In genomic region chr17:79950711-79951110, GRCh38 we compare ENCODE assay signal across 1 cellular context.
TF ChIP-seq lines count a peak whose summit lies in the region.

No MANE protein-coding gene starts in this region.

TF ChIP-seq in SK-N-SH, 30 proteins besides CTCF, POLR2A, EP300 and RAD21 (continued from another document):
- no peak for TF ChIP-seq USF2 (IDR thresholded peaks at IDR 0.05; ENCODE audit: borderline replicate concordance, low read depth, low read length)
- TF ChIP-seq REST (IDR thresholded peaks at IDR 0.05; ENCODE audit: low read depth, low read length): no peak
- no peak for TF ChIP-seq NRF1 (IDR thresholded peaks at IDR 0.05; ENCODE audit: low read depth, low read length)
- TF ChIP-seq YY1 (IDR thresholded peaks at IDR 0.05; ENCODE audit: low read depth): no peak
- no peak for TF ChIP-seq EZH2phosphoT487 (IDR thresholded peaks at IDR 0.05; ENCODE audit: borderline replicate concordance, low read depth)
- no peak for TF ChIP-seq RCOR1 (IDR thresholded peaks at IDR 0.05; ENCODE audit: low read length)
- no peak for TF ChIP-seq FOXJ3 (CRISPR knock-in tag; IDR thresholded peaks at IDR 0.05)
- no peak for TF ChIP-seq MAX (IDR thresholded peaks at IDR 0.05; ENCODE audit: low read depth)
- TF ChIP-seq FOSL2 (IDR thresholded peaks at IDR 0.05; ENCODE audit: borderline replicate concordance, low read depth): no peak
TF ChIP-seq in SK-N-SH: peak in this region for 0.
